1 cellular context compared by ENCODE assay signal in the genomic region with DNA sequence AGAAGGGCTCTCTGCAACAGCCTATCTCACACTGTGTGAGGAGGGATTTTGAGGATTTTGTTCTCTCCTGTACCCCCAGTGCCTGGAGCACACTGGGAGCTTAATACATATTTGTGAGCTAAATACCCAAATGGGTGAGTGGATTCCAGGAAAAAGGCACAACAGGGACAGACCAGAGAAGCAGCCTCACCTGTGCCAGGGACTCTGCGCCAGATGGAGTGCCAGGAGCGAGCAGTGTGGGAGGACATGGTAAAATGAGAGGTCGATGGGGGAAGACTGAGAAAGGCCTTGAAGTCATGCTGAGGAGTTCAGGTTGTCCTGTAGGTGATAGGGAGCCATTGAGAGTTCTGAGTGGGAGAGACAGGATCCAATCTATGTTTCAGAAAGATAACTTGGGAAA.
TF ChIP-seq lines count a peak whose summit lies in the region.

No MANE protein-coding gene starts in this region.

TF ChIP-seq in HCT116, 20 proteins besides CTCF, POLR2A, EP300 and RAD21 (continued from another document):
- TF ChIP-seq REST (IDR thresholded peaks at IDR 0.05; ENCODE audit: low read depth), result no peak
